In genomic region chr2:43319541-43319940, GRCh38 we compare ENCODE assay signal across 18 cellular contexts.
DNase-seq lines count a peak whose midpoint lies in the region; ATAC-seq, FAIRE-seq and TF ChIP-seq lines count a peak whose summit lies in the region.
"Had no signal": no experiment of that assay in that cellular context is flagged by ENCODE, and none has a peak within 500 bp of the region (broad histone marks: within the 10 kb centered on the region; RNA-seq: fewer than 3 reads in every experiment).

No MANE protein-coding gene starts in this region.

- peak overlapping the region; percentile 52; the same call in 1 of the 2 replicates for H3K27ac ChIP-seq in IMR-90 (ENCODE audit: insufficient read depth, low read length)
- H3K27ac ChIP-seq in endothelial cell of umbilical vein (ENCODE audit: insufficient read depth, low read depth, low read length): no peak overlapping the region
- H3K27ac ChIP-seq in mesodermal cell (ENCODE audit: low read depth, low read length, severe bottlenecking): peak overlapping the region; percentile 65
- H3K27ac ChIP-seq: Peyer's patch had no signal

- WGBS in IMR-90 (ENCODE audit: extremely low coverage in 2 of 2, insufficient read length in 1 of 2), 2 experiments: no CpG with 5 or more reads among the region's 2 CpGs
- WGBS in mesodermal cell (ENCODE audit: insufficient coverage in 2 of 2), 2 experiments: 75 to 100% methylated on average over 1 to 2 of the region's 2 CpGs

- intact Hi-C loops in IMR-90 (cut with micrococcal nuclease) (no loop called here), endothelial cell of umbilical vein (cut with micrococcal nuclease) (no loop called here)

- TF ChIP-seq RAD21 in IMR-90 (IDR thresholded peaks at IDR 0.05; ENCODE audit: low read length): no peak

- DNase-seq in AG10803 (ENCODE audit: low read depth) (peak; percentile 50), IMR-90 (peak; percentile 27), endothelial cell of umbilical vein (ENCODE audit: low read depth, low spot score) (peak; percentile 35), hippocampal formation (lab: John Stamatoyannopoulos, UW) (no peak), activated gamma-delta T cell (lab: John Stamatoyannopoulos, UW) (no peak), COR-L47 (lab: John Stamatoyannopoulos, UW) (no peak)
- DNase-seq: DMS79, GDM1, Karpas-422, MM.1S, NCI-H187 treated with DMSO at 0.1 percent for 48 hours, NCI-H524, Peyer's patch, SIG-M5 had no signal

- H3K9me3 ChIP-seq in IMR-90 (ENCODE audit: control insufficient read depth, insufficient read depth, low read length) (no peaks in the 10 kb centered on the region), endothelial cell of umbilical vein (replicated peaks; ENCODE audit: control insufficient read depth, insufficient read depth, low read length) (no peaks in the 10 kb centered on the region), mesodermal cell (ENCODE audit: control insufficient read depth, low read length) (no peaks in the 10 kb centered on the region)
- H3K9me3 ChIP-seq: Peyer's patch had no signal

- H2BK15ac ChIP-seq in IMR-90 (ENCODE audit: low read depth, low read length): peak overlapping the region; percentile 30; the same call in 2 of the 3 replicates

- H4K5ac ChIP-seq in IMR-90 (ENCODE audit: low read depth, low read length): peak overlapping the region; percentile 57

- H3K23ac ChIP-seq in IMR-90 (ENCODE audit: low read depth, low read length): no peak overlapping the region

- H3K4ac ChIP-seq in IMR-90 (ENCODE audit: low read depth, low read length): peak overlapping the region; percentile 40; the same call in 1 of the 2 replicates

- H3K9me1 ChIP-seq in IMR-90 (ENCODE audit: insufficient read depth, low read length) (peaks cover 5% of the 10 kb centered on the region; the same call in 1 of the 2 replicates), endothelial cell of umbilical vein (replicated peaks; ENCODE audit: control insufficient read depth, extremely low read depth, insufficient read depth, low read length) (no peaks in the 10 kb centered on the region)

- H4K20me1 ChIP-seq in IMR-90 (ENCODE audit: insufficient read depth, low read length) (no peaks in the 10 kb centered on the region), endothelial cell of umbilical vein (replicated peaks; ENCODE audit: control insufficient read depth, extremely low read depth, insufficient read depth, low read length) (no peaks in the 10 kb centered on the region)

- peak overlapping the region; percentile 15; the same call in 1 of the 2 replicates for H2AK5ac ChIP-seq in IMR-90 (ENCODE audit: low read depth, low read length)

- H4K8ac ChIP-seq in IMR-90 (ENCODE audit: low read depth in 2 of 2, low read length in 2 of 2): peak overlapping the region; percentile 13 to 53; a peak in 3 of 4 replicates

- peaks cover 7% of the 10 kb centered on the region for H3K4me1 ChIP-seq in IMR-90 (ENCODE audit: control insufficient read depth, insufficient read depth, low read length)
- H3K4me1 ChIP-seq in endothelial cell of umbilical vein (ENCODE audit: control insufficient read depth, extremely low read depth, insufficient read depth, low read length): peaks cover 22% of the 10 kb centered on the region
- peaks cover 10% of the 10 kb centered on the region for H3K4me1 ChIP-seq in mesodermal cell (ENCODE audit: control insufficient read depth, insufficient read depth, low read length, poor library complexity, severe bottlenecking)
- H3K4me1 ChIP-seq: Peyer's patch had no signal

- CTCF ChIA-PET in IMR-90 (lab: Yijun Ruan, JAX): no interaction called here
- CTCF ChIA-PET in endothelial cell of umbilical vein (lab: Charles Lee): interaction anchor here (1.2 to 2.0 kb wide), 4 partner anchors 20 to 27 kb away, joined by 3 to 5 read pairs (median 4); no protein-coding TSS in a partner anchor

- dilution Hi-C loops in IMR-90 (cut with HindIII; ENCODE audit: low sequenced_read_pairs, unreplicated experiment) (no loop called here), endothelial cell of umbilical vein (cut with MboI; ENCODE audit: extremely low pct_ligation_motif_present, low sequenced_read_pairs) (no loop called here)

- peak overlapping the region; percentile 66 for H3K18ac ChIP-seq in IMR-90 (ENCODE audit: low read depth, low read length)

- H3K4me3 ChIP-seq in AG10803 (ENCODE audit: low read length): no peak overlapping the region
- no peak overlapping the region for H3K4me3 ChIP-seq in IMR-90 (ENCODE audit: insufficient read depth, low read depth, low read length)
- no peak overlapping the region for H3K4me3 ChIP-seq in endothelial cell of umbilical vein (replicated peaks in 1 of 3; ENCODE audit: insufficient read depth in 1 of 3, low read depth in 1 of 3, low read length in 3 of 3)
- H3K4me3 ChIP-seq in mesodermal cell (ENCODE audit: extremely low read depth, insufficient read depth, low read length, poor library complexity, severe bottlenecking): no peak overlapping the region
- H3K4me3 ChIP-seq: Peyer's patch had no signal

- no peak overlapping the region for H3K56ac ChIP-seq in IMR-90 (ENCODE audit: extremely low read depth, insufficient read depth, low read length)

- no TSS peak for BruUV-seq in IMR-90 (replicated peaks; lab: Mats Ljungman, UMichigan)
- no TSS peak for BruUV-seq in endothelial cell of umbilical vein (replicated peaks; lab: Mats Ljungman, UMichigan)

- POLR2A ChIA-PET in IMR-90 (lab: Charles Lee; ENCODE audit: unreplicated experiment): interaction anchor here (0.6 kb wide), 1 partner anchor 9 kb away, joined by 4 read pairs; no protein-coding TSS in a partner anchor
- POLR2A ChIA-PET in endothelial cell of umbilical vein (lab: Charles Lee): no interaction called here

- H2BK5ac ChIP-seq in IMR-90 (ENCODE audit: low read depth, low read length, poor library complexity, severe bottlenecking): peak overlapping the region; percentile 25

- H2AK9ac ChIP-seq in IMR-90 (replicated peaks; ENCODE audit: low read depth, low read length, poor library complexity): no peak overlapping the region

- in situ Hi-C loops in IMR-90 (cut with MboI; ENCODE audit: low sequenced_read_pairs): no loop called here

- no peaks in the 10 kb centered on the region for H3K79me1 ChIP-seq in IMR-90 (ENCODE audit: low read depth in 1 of 2, low read length in 2 of 2)

- peak overlapping the region; percentile 55; the same call in 1 of the 2 replicates for H3K14ac ChIP-seq in IMR-90 (replicated peaks; ENCODE audit: low read depth, low read length)

- FAIRE-seq in endothelial cell of umbilical vein (lab: Jason Lieb, UNC): no peak
- FAIRE-seq: A204.1, H1 had no signal

- H3K9ac ChIP-seq in IMR-90 (ENCODE audit: low read depth, low read length) (no peak overlapping the region), endothelial cell of umbilical vein (replicated peaks; ENCODE audit: extremely low read depth, insufficient read depth, low read length) (no peak overlapping the region)

- no peaks in the 10 kb centered on the region for H3K79me2 ChIP-seq in endothelial cell of umbilical vein (ENCODE audit: control insufficient read depth, insufficient read depth, low read length)

- H3K4me2 ChIP-seq in IMR-90 (ENCODE audit: low read depth, low read length) (peak overlapping the region; percentile 6; the same call in 1 of the 2 replicates), endothelial cell of umbilical vein (ENCODE audit: insufficient read depth, low read length) (no peak overlapping the region)

- TF ChIP-seq POLR2A in IMR-90 (IDR thresholded peaks at IDR 0.05; ENCODE audit: low read depth, low read length): no peak
- no peak for TF ChIP-seq POLR2A in endothelial cell of umbilical vein (IDR thresholded peaks at IDR 0.05; ENCODE audit: low read depth, low read length)

- peak; percentile 33; the same call in 1 of the 2 replicates for ATAC-seq in IMR-90 (ENCODE audit: low read depth)
- no peak for ATAC-seq in GM21576 (IDR thresholded peaks at IDR 0.05; ENCODE audit: unreplicated experiment)

- H3K27me3 ChIP-seq in IMR-90 (ENCODE audit: control insufficient read depth, insufficient read depth, low read length): 0 out of 2 replicates have a peak, but pooled peaks cover 2% of the 10 kb centered on the region
- H3K27me3 ChIP-seq in endothelial cell of umbilical vein (ENCODE audit: control insufficient read depth in 2 of 2, insufficient read depth in 2 of 2, low read length in 2 of 2): no peaks in the 10 kb centered on the region
- H3K27me3 ChIP-seq: Peyer's patch had no signal

- TF ChIP-seq CTCF in AG10803 (conservative IDR thresholded peaks at IDR 0.05; ENCODE audit: low read length) (no peak), IMR-90 (conservative IDR thresholded peaks at IDR 0.05; ENCODE audit: low read depth, low read length) (no peak), endothelial cell of umbilical vein (IDR thresholded peaks at IDR 0.05; ENCODE audit: extremely low read depth in 1 of 2, insufficient read depth in 1 of 2, low read depth in 1 of 2, low read length in 2 of 2) (no peak)

- peak overlapping the region; percentile 62; the same call in 1 of the 2 replicates for H2BK120ac ChIP-seq in IMR-90 (ENCODE audit: low read depth, low read length)

- peak overlapping the region; percentile 50 for H2BK20ac ChIP-seq in IMR-90 (ENCODE audit: low read depth, low read length)

- H2AFZ ChIP-seq in IMR-90 (replicated peaks; ENCODE audit: low read length, poor library complexity) (no peak overlapping the region), endothelial cell of umbilical vein (ENCODE audit: low read depth, low read length) (no peak overlapping the region)

- peak overlapping the region; percentile 20; the same call in 1 of the 2 replicates for H4K91ac ChIP-seq in IMR-90 (ENCODE audit: insufficient read depth, low read depth, low read length)

- H3K36me3 ChIP-seq in IMR-90 (ENCODE audit: control insufficient read depth, insufficient read depth, low read length) (no peaks in the 10 kb centered on the region), endothelial cell of umbilical vein (ENCODE audit: control insufficient read depth in 2 of 2, extremely low read depth in 1 of 2, insufficient read depth in 2 of 2, low read length in 2 of 2) (no peaks in the 10 kb centered on the region), mesodermal cell (ENCODE audit: control insufficient read depth, insufficient read depth, low read length) (peaks cover 8% of the 10 kb centered on the region)
- H3K36me3 ChIP-seq: Peyer's patch had no signal

TF ChIP-seq in IMR-90, 13 proteins besides CTCF, POLR2A, EP300 and RAD21 (continues in another document):
- TF ChIP-seq MXI1 (IDR thresholded peaks at IDR 0.05; ENCODE audit: borderline replicate concordance, low read depth, low read length) (no peak), MAZ (IDR thresholded peaks at IDR 0.05; ENCODE audit: borderline replicate concordance, low read depth, low read length) (no peak)

TF ChIP-seq in endothelial cell of umbilical vein, 7 proteins besides CTCF, POLR2A, EP300 and RAD21:
- TF ChIP-seq MAX (IDR thresholded peaks at IDR 0.05; ENCODE audit: insufficient read depth, insufficient read length) (no peak), MYC (IDR thresholded peaks at IDR 0.05; ENCODE audit: low read depth, low read length) (no peak), POLR2AphosphoS5 (IDR thresholded peaks at IDR 0.05; ENCODE audit: insufficient read depth, low read depth, low read length) (no peak)

Comparison
In these comparisons a context has a peak if more than half of its experiments do, and no peak if none do; other contexts are left out.
1. DNase-seq: peak in AG10803 (single experiment), IMR-90 (single experiment) and endothelial cell of umbilical vein (single experiment); none in hippocampal formation (0 of 2), activated gamma-delta T cell (single experiment) and COR-L47 (single experiment).